ENCODE assay signal across 10 cellular contexts in the genomic region with DNA sequence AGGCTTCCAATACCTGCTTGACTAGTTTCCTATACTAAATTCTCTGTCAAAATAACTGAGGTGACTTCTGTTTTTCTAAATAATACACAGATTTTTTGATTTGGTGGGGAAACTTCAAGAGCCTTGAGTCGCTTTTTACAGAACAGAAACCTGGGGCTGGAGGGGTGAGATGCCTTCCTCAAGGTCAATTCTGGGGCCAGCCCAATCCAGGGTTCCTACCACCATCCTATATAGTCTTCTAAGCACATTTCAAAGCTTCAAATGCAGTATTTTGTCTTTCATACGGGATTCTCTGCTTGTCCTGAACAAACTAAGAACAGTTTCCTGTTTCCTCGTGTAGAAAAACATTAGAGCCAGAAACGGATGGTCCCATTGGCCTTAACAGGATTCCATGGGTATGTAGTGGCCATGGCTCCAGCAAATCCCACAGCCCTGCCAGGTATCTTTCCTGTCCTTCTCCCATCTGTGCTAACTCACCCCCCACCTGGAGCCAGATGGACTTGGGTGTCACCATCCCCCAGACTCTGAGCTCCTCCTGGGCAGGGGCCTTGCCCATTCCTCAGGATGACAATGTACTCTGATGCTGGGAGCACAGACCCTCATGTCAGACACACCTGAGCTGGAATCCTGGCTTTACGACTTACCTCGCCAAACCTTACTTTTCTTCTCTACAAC.
DNase-seq lines count a peak whose midpoint lies in the region; ATAC-seq and TF ChIP-seq lines count a peak whose summit lies in the region.
"Had no signal": no experiment of that assay in that cellular context is flagged by ENCODE, and none has a peak within 500 bp of the region (broad histone marks: within the 10 kb centered on the region; RNA-seq: fewer than 3 reads in every experiment).

No MANE protein-coding gene starts in this region.

- peak overlapping the region; percentile 62 for H3K4me3 Mint-ChIP-seq in activated CD4-positive, alpha-beta T cell treated with anti-CD3 and anti-CD28 coated beads, Interleukin-2, amount 10 ng/mL, durations not matched to agents 7 days and 5 days
- H3K4me3 Mint-ChIP-seq in effector memory CD8-positive, alpha-beta T cell = peak overlapping the region; percentile 72 to 73

- no peak for TF ChIP-seq POLR2A in suprapubic skin (IDR thresholded peaks at IDR 0.05)

- POLR2A ChIA-PET in activated CD4-positive, alpha-beta T cell treated with anti-CD3 and anti-CD28 coated beads, Interleukin-2, amount 10 ng/mL, durations not matched to agents 7 days and 5 days (lab: Charles Lee) = interaction anchor here (1.0 kb wide), 1 partner anchor 39 kb away, joined by 8 read pairs; no protein-coding TSS in a partner anchor

- no peaks in the 10 kb centered on the region for H3F3A ChIP-seq in Loucy (ENCODE audit: low read depth)

- H3K27me3 Mint-ChIP-seq in activated CD4-positive, alpha-beta T cell treated with anti-CD3 and anti-CD28 coated beads, Interleukin-2, amount 10 ng/mL, durations not matched to agents 7 days and 5 days = no peaks in the 10 kb centered on the region
- no peaks in the 10 kb centered on the region for H3K27me3 Mint-ChIP-seq in effector memory CD8-positive, alpha-beta T cell

- peak overlapping the region; percentile 46; the same call in 1 of the 2 replicates for H2AFZ ChIP-seq in Loucy (ENCODE audit: low read length)

- TF ChIP-seq EP300 in suprapubic skin (IDR thresholded peaks at IDR 0.05) = no peak

- no peaks in the 10 kb centered on the region for H4K20me1 ChIP-seq in Loucy (ENCODE audit: insufficient read depth, low read length, poor library complexity, severe bottlenecking)

- H3K27me3 ChIP-seq in Loucy (ENCODE audit: insufficient read depth, low read length, poor library complexity, severe bottlenecking) (no peaks in the 10 kb centered on the region), suprapubic skin (no peaks in the 10 kb centered on the region)

- no peaks in the 10 kb centered on the region for H3K9me2 ChIP-seq in Loucy (replicated peaks; ENCODE audit: low read depth, low read length)

- H3K27ac Mint-ChIP-seq in activated CD4-positive, alpha-beta T cell treated with anti-CD3 and anti-CD28 coated beads, Interleukin-2, amount 10 ng/mL, durations not matched to agents 7 days and 5 days = peak overlapping the region; percentile 92
- peak overlapping the region; percentile 82 to 95 for H3K27ac Mint-ChIP-seq in effector memory CD8-positive, alpha-beta T cell

- no peak for DNase-seq in activated CD4-positive, alpha-beta T cell treated with anti-CD3 and anti-CD28 coated beads, Interleukin-2, amount 10 ng/mL, durations not matched to agents 7 days and 5 days
- DNase-seq in activated CD4-positive, alpha-beta T cell treated with anti-CD3 and anti-CD28 coated beads, Interleukin-2, amount 50 U/mL, for 1 hour = no peak
- no peak for DNase-seq in effector memory CD8-positive, alpha-beta T cell
- DNase-seq in suprapubic skin (ENCODE audit: low spot score in 2 of 2) = peak; percentile 35 to 41
- no peak for DNase-seq in dedifferentiated amniotic fluid mesenchymal stem cell (ENCODE audit: extremely low spot score)
- DNase-seq: erythroblast, midbrain had no signal

- TF ChIP-seq CTCF in Loucy (conservative IDR thresholded peaks at IDR 0.05; ENCODE audit: low read length) (no peak), suprapubic skin (IDR thresholded peaks at IDR 0.05) (no peak)

- no peak overlapping the region for H3K4me3 ChIP-seq in Loucy (ENCODE audit: low read length, poor library complexity, severe bottlenecking)
- no peak overlapping the region for H3K4me3 ChIP-seq in suprapubic skin

- H3K9me3 ChIP-seq in Loucy (ENCODE audit: insufficient read depth, low read depth, low read length) (no peaks in the 10 kb centered on the region), suprapubic skin (no peaks in the 10 kb centered on the region)

- H3K36me3 ChIP-seq in Loucy (ENCODE audit: insufficient read depth, low read length) (no peaks in the 10 kb centered on the region), suprapubic skin (no peaks in the 10 kb centered on the region)

- WGBS in suprapubic skin = 66% methylated on average over 6 of the region's 6 CpGs

- no peak overlapping the region for H3K9ac ChIP-seq in Loucy (ENCODE audit: low read depth, low read length, poor library complexity, severe bottlenecking)

- CTCF ChIA-PET in activated CD4-positive, alpha-beta T cell treated with anti-CD3 and anti-CD28 coated beads, Interleukin-2, amount 10 ng/mL, durations not matched to agents 7 days and 5 days (lab: Charles Lee) = interaction anchor here (0.7 to 5.4 kb wide), 12 partner anchors 8 to 343 kb away, joined by 3 to 37 read pairs (median 5); no protein-coding TSS in a partner anchor

- H3K4me1 ChIP-seq in Loucy (ENCODE audit: insufficient read depth, low read length, poor library complexity, severe bottlenecking) (peaks cover 6% of the 10 kb centered on the region), suprapubic skin (peaks cover 16% of the 10 kb centered on the region)

- H3K4me1 Mint-ChIP-seq in activated CD4-positive, alpha-beta T cell treated with anti-CD3 and anti-CD28 coated beads, Interleukin-2, amount 10 ng/mL, durations not matched to agents 7 days and 5 days = peaks cover 43% of the 10 kb centered on the region
- H3K4me1 Mint-ChIP-seq in effector memory CD8-positive, alpha-beta T cell (ENCODE audit: low read depth in 2 of 2) = peaks cover 46 to 47% of the 10 kb centered on the region in 2 donors

- H3K4me2 ChIP-seq in Loucy (ENCODE audit: low read depth, low read length, poor library complexity, severe bottlenecking) = peak overlapping the region; percentile 16

- no peaks in the 10 kb centered on the region for H3K79me2 ChIP-seq in Loucy (ENCODE audit: insufficient read depth, low read length)

- peaks cover 4% of the 10 kb centered on the region for H3K9me3 Mint-ChIP-seq in activated CD4-positive, alpha-beta T cell treated with anti-CD3 and anti-CD28 coated beads, Interleukin-2, amount 10 ng/mL, durations not matched to agents 7 days and 5 days
- H3K9me3 Mint-ChIP-seq in effector memory CD8-positive, alpha-beta T cell = peaks cover 0 to 1% of the 10 kb centered on the region in 2 donors

- peak; percentile 8 for ATAC-seq in effector memory CD8-positive, alpha-beta T cell (replicated peaks)
- ATAC-seq in HG02840 (IDR thresholded peaks at IDR 0.05; ENCODE audit: low FRiP score, unreplicated experiment) = no peak
- no peak for ATAC-seq in HG03045 (IDR thresholded peaks at IDR 0.05; ENCODE audit: unreplicated experiment)

- H3K27ac ChIP-seq in suprapubic skin = no peak overlapping the region

- peaks cover 23% of the 10 kb centered on the region for H3K36me3 Mint-ChIP-seq in activated CD4-positive, alpha-beta T cell treated with anti-CD3 and anti-CD28 coated beads, Interleukin-2, amount 10 ng/mL, durations not matched to agents 7 days and 5 days (ENCODE audit: low read depth)
- H3K36me3 Mint-ChIP-seq in effector memory CD8-positive, alpha-beta T cell (ENCODE audit: insufficient read depth) = no peaks in the 10 kb centered on the region

Comparison
In these comparisons a context has a peak if more than half of its experiments do, and no peak if none do; other contexts are left out.
1. DNase-seq: peak in suprapubic skin (2 of 2); none in activated CD4-positive, alpha-beta T cell treated with anti-CD3 and anti-CD28 coated beads, Interleukin-2, amount 10 ng/mL, durations not matched to agents 7 days and 5 days (single experiment), activated CD4-positive, alpha-beta T cell treated with anti-CD3 and anti-CD28 coated beads, Interleukin-2, amount 50 U/mL, for 1 hour (single experiment), effector memory CD8-positive, alpha-beta T cell (0 of 3) and dedifferentiated amniotic fluid mesenchymal stem cell (single experiment).